Comparison of ENCODE assay signal across 19 cellular contexts in the genomic region with DNA sequence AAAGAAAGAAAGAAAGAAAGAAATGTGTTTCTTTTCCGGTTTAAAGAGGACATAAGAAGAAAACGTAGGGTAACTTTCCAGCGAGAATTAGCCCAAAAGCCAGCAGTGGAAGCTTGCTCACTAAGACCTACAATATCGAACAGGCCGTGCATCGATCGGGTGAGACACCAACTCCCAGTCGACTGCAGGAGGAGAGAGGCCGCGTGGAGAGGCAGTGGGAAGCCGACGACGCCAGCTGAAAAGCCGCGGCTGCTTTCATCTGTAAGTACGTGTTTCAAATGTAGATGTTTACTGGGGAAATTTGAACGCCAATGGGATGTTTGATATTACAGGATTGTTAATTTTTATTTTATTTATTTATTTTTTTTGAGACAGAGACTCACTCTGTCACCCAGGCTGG. TPM values are rescaled to one million over a fixed set of nuclear protein-coding genes. Genes with fewer than 3 reads are reported as not detected.
"Had no signal": no experiment of that assay in that cellular context is flagged by ENCODE, and none has a peak within 500 bp of the region (broad histone marks: within the 10 kb centered on the region; RNA-seq: fewer than 3 reads in every experiment).

No MANE protein-coding gene starts in this region.

- H3K4me3 ChIP-seq: ascending aorta, gastroesophageal sphincter, heart right ventricle, ovary, psoas muscle, smooth muscle cell had no signal

- H3K27ac Mint-ChIP-seq: activated CD4-positive, alpha-beta memory T cell treated with anti-CD3 and anti-CD28 coated beads, Interleukin-2, amount 10 ng/mL, durations not matched to agents 7 days and 5 days; activated naive CD8-positive, alpha-beta T cell treated with anti-CD3 and anti-CD28 coated beads, Interleukin-2, amount 50 U/mL, for 24 hours; stimulated activated effector memory CD8-positive, alpha-beta T cell treated with anti-CD3 and anti-CD28 coated beads, Interleukin-12 subunit alpha, Interleukin-12 subunit beta, amount 100 ng/mL, for 72 hours had no signal

- H3K27ac ChIP-seq: ascending aorta, gastroesophageal sphincter, heart right ventricle, ovary, psoas muscle, WERI-Rb-1 had no signal

- H3K36me3 Mint-ChIP-seq: stimulated activated effector memory CD8-positive, alpha-beta T cell treated with anti-CD3 and anti-CD28 coated beads, Interleukin-12 subunit alpha, Interleukin-12 subunit beta, amount 100 ng/mL, for 72 hours had no signal

- H3K27me3 Mint-ChIP-seq: activated naive CD8-positive, alpha-beta T cell treated with anti-CD3 and anti-CD28 coated beads, Interleukin-2, amount 50 U/mL, for 24 hours had no signal

- H3K4me3 Mint-ChIP-seq: activated CD4-positive, alpha-beta memory T cell treated with anti-CD3 and anti-CD28 coated beads, Interleukin-2, amount 10 ng/mL, durations not matched to agents 7 days and 5 days; activated naive CD8-positive, alpha-beta T cell treated with anti-CD3 and anti-CD28 coated beads, Interleukin-2, amount 50 U/mL, for 24 hours; central memory CD8-positive, alpha-beta T cell; T-helper 17 cell had no signal

- DNase-seq: activated CD4-positive, alpha-beta memory T cell treated with anti-CD3 and anti-CD28 coated beads, Interleukin-2, amount 10 ng/mL, durations not matched to agents 7 days and 5 days; activated CD4-positive, alpha-beta T cell treated with anti-CD3 and anti-CD28 coated beads for 4 hours; activated naive CD8-positive, alpha-beta T cell treated with anti-CD3 and anti-CD28 coated beads, Interleukin-2, amount 50 U/mL, for 24 hours; cortex of kidney; effector CD4-positive, alpha-beta T cell; heart right ventricle; ovary; psoas muscle; stimulated activated CD4-positive, alpha-beta T cell treated with anti-CD3 and anti-CD28 coated beads, Interleukin-4, amount 100 ng/mL, for 1 hour; T-helper 17 cell; WERI-Rb-1 had no signal

- H3K27me3 ChIP-seq: ascending aorta, gastroesophageal sphincter, heart right ventricle, ovary had no signal

- H3K4me1 ChIP-seq: ascending aorta, psoas muscle had no signal

- H3K9me3 ChIP-seq: ascending aorta, gastroesophageal sphincter, heart right ventricle, ovary, psoas muscle had no signal

- FAIRE-seq: urothelium cell line had no signal

- H3K9me3 Mint-ChIP-seq: activated CD4-positive, alpha-beta memory T cell treated with anti-CD3 and anti-CD28 coated beads, Interleukin-2, amount 10 ng/mL, durations not matched to agents 7 days and 5 days; activated naive CD8-positive, alpha-beta T cell treated with anti-CD3 and anti-CD28 coated beads, Interleukin-2, amount 50 U/mL, for 24 hours; central memory CD8-positive, alpha-beta T cell; naive thymus-derived CD4-positive, alpha-beta T cell; stimulated activated effector memory CD8-positive, alpha-beta T cell treated with anti-CD3 and anti-CD28 coated beads, Interleukin-12 subunit alpha, Interleukin-12 subunit beta, amount 100 ng/mL, for 72 hours had no signal

- H3K4me2 ChIP-seq: smooth muscle cell had no signal

- H3K36me3 ChIP-seq: ascending aorta, gastroesophageal sphincter, heart right ventricle, ovary, WERI-Rb-1 had no signal

RNA-seq across cellular contexts. Expression of gene GIMAP8, which starts 28.6 kb away (rescaled TPM):
- total RNA-seq: SK-MEL-5, smooth muscle cell had no signal
- polyA plus RNA-seq: smooth muscle cell had no signal
